8 cellular contexts compared by ENCODE assay signal in the genomic region with DNA sequence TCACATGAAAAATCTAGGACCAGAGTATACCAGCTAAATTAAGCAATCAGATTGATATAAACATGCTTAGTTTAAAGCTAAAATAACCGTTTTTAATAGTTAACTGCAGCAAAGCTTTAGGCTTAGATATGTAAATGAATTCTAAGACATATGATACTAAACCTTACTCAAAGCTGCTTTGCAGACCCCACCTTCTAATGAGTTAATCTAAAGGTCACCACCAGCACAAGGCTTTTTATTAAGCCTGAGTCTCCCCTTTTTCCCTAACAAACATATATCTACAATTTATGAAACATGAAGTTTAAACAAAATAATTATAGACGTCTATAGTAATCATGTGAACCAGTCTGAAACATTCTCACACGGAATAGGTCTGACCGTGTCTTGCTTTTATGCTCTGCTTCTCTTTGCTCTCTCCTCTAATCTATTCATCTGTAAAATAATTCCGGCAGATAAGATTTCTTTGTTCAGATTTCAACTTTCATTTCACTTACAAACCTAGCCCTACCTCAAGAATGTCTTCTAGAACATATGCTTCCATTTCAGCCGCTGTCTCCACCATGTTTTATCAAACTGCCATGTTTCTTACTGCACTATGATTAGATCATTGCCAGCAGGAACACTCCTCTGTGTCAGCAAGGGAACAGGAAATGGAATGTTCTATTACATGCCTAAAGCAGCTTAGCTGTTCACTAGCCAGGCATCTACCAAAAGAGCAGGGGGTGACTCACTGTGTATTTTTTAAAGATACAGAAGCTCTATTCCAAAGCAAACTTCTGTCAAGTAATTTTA. TPM values are rescaled to one million over a fixed set of nuclear protein-coding genes. Genes with fewer than 3 reads are reported as not detected.
DNase-seq lines count a peak whose midpoint lies in the region; ATAC-seq and TF ChIP-seq lines count a peak whose summit lies in the region.

No MANE protein-coding gene starts in this region.

- ATAC-seq in GM21723 (IDR thresholded peaks at IDR 0.05; ENCODE audit: unreplicated experiment) (peak; percentile 97), PC-3 (peak; percentile 100)

- H3K4me1 Mint-ChIP-seq in activated naive CD4-positive, alpha-beta T cell treated with anti-CD3 and anti-CD28 coated beads for 36 hours (ENCODE audit: low read depth): peaks cover 36% of the 10 kb centered on the region

- H3K9ac ChIP-seq in PC-3 (ENCODE audit: low read length) (peak overlapping the region; percentile 75), parathyroid adenoma (no peak overlapping the region)

- H3K27me3 ChIP-seq in PC-3 (ENCODE audit: low read length) (no peaks in the 10 kb centered on the region), parathyroid adenoma (ENCODE audit: control insufficient read depth, insufficient read depth, low read length) (no peaks in the 10 kb centered on the region)

- DNase-seq in GDM1 (lab: John Stamatoyannopoulos, UW) (peak; percentile 83), PC-3 (peak; percentile 95), globus pallidus (ENCODE audit: low spot score) (peak; percentile 90), cortex of kidney (lab: John Stamatoyannopoulos, UW) (no peak)
- peak; percentile 75 for DNase-seq in activated naive CD4-positive, alpha-beta T cell treated with anti-CD3 and anti-CD28 coated beads for 36 hours

- TSS peak; percentile 68 for BruUV-seq in PC-3 (replicated peaks; lab: Mats Ljungman, UMichigan)

- no peak; the same call in 1 of the 2 replicates for TF ChIP-seq EP300 in Ishikawa (IDR thresholded peaks at IDR 0.05; ENCODE audit: borderline replicate concordance)

- peaks cover 6% of the 10 kb centered on the region; the same call in 1 of the 2 replicates for H3K36me3 ChIP-seq in PC-3 (ENCODE audit: low read depth, low read length)
- H3K36me3 ChIP-seq in parathyroid adenoma (ENCODE audit: control insufficient read depth, insufficient read depth, low read length): no peaks in the 10 kb centered on the region

- intact Hi-C loops in PC-3 (cut with micrococcal nuclease): loop anchor here (1.0 kb wide), 1 partner anchor 35 kb away; no protein-coding TSS in a partner anchor
- intact Hi-C loops in activated naive CD4-positive, alpha-beta T cell treated with anti-CD3 and anti-CD28 coated beads for 36 hours (cut with micrococcal nuclease): loop anchor here (1.0 kb wide), 2 partner anchors 37 to 153 kb away; partner anchors contain the start of gene COX18

- POLR2A ChIA-PET in PC-3 (lab: Charles Lee; ENCODE audit: unreplicated experiment): interaction anchor here (0.6 to 0.7 kb wide), 3 partner anchors 35 to 1571 kb away, joined by 3 read pairs; no protein-coding TSS in a partner anchor

- H3K79me2 ChIP-seq in PC-3 (ENCODE audit: low read length) (peaks cover 80% of the 10 kb centered on the region), parathyroid adenoma (peaks cover 8% of the 10 kb centered on the region)

- H3K36me3 Mint-ChIP-seq in activated naive CD4-positive, alpha-beta T cell treated with anti-CD3 and anti-CD28 coated beads for 36 hours (ENCODE audit: low read depth): peaks cover 5% of the 10 kb centered on the region

- peak overlapping the region; percentile 50 for H3K27ac ChIP-seq in PC-3 (ENCODE audit: low read length)
- peak overlapping the region; percentile 85 for H3K27ac ChIP-seq in parathyroid adenoma

- no peaks in the 10 kb centered on the region for H3K27me3 Mint-ChIP-seq in activated naive CD4-positive, alpha-beta T cell treated with anti-CD3 and anti-CD28 coated beads for 36 hours (ENCODE audit: low read depth)

- no peaks in the 10 kb centered on the region for H3F3A ChIP-seq in PC-3 (ENCODE audit: low read length, unreplicated experiment)

- no peaks in the 10 kb centered on the region for H3K9me2 ChIP-seq in PC-3 (replicated peaks; ENCODE audit: low read length)

- no peaks in the 10 kb centered on the region for H3K9me3 ChIP-seq in PC-3 (ENCODE audit: low read length)
- no peaks in the 10 kb centered on the region for H3K9me3 ChIP-seq in parathyroid adenoma (ENCODE audit: control insufficient read depth, low read length)

- H3K9me3 Mint-ChIP-seq in activated naive CD4-positive, alpha-beta T cell treated with anti-CD3 and anti-CD28 coated beads for 36 hours: no peaks in the 10 kb centered on the region

- no peak overlapping the region for H3K4me3 Mint-ChIP-seq in activated naive CD4-positive, alpha-beta T cell treated with anti-CD3 and anti-CD28 coated beads for 36 hours

- TF ChIP-seq RAD21 in Ishikawa (IDR thresholded peaks at IDR 0.05; ENCODE audit: low read depth): no peak

- H3K4me1 ChIP-seq in PC-3 (ENCODE audit: insufficient read depth, low read length): peaks cover 19% of the 10 kb centered on the region
- H3K4me1 ChIP-seq in parathyroid adenoma: no peaks in the 10 kb centered on the region

- H2AFZ ChIP-seq in PC-3 (ENCODE audit: low read length) (peak overlapping the region; percentile 51), parathyroid adenoma (peak overlapping the region; percentile 69)

- H3K27ac Mint-ChIP-seq in activated naive CD4-positive, alpha-beta T cell treated with anti-CD3 and anti-CD28 coated beads for 36 hours: no peak overlapping the region

- TF ChIP-seq CTCF in PC-3 (conservative IDR thresholded peaks at IDR 0.05; ENCODE audit: low read depth, low read length): no peak
- no peak for TF ChIP-seq CTCF in parathyroid adenoma (IDR thresholded peaks at IDR 0.05)

- H3K4me2 ChIP-seq in PC-3 (ENCODE audit: low read length): peak overlapping the region; percentile 78
- peak overlapping the region; percentile 89 for H3K4me2 ChIP-seq in parathyroid adenoma (ENCODE audit: low read length)

- H3K4me3 ChIP-seq in PC-3 (ENCODE audit: low read length): peak overlapping the region; percentile 69
- peak overlapping the region; percentile 54 for H3K4me3 ChIP-seq in parathyroid adenoma (ENCODE audit: low read depth, low read length)

- 0 out of 2 replicates have a peak, but pooled peaks cover 14% of the 10 kb centered on the region for H4K20me1 ChIP-seq in PC-3 (ENCODE audit: low read length)

- CTCF ChIA-PET in PC-3 (lab: Charles Lee): interaction anchor here (0.6 kb wide), 1 partner anchor 661 kb away, joined by 3 read pairs; no protein-coding TSS in a partner anchor
- CTCF ChIA-PET in activated naive CD4-positive, alpha-beta T cell treated with anti-CD3 and anti-CD28 coated beads for 36 hours (lab: Charles Lee): interaction anchor here (0.5 to 2.4 kb wide), 2 partner anchors 34 to 233 kb away, joined by 3 to 10 read pairs; no protein-coding TSS in a partner anchor

TF ChIP-seq in Ishikawa, 13 proteins besides CTCF, POLR2A, EP300 and RAD21:
- TF ChIP-seq NFIC (IDR thresholded peaks at IDR 0.05): peak; percentile 56; the same call in 1 of the 2 replicates
- no peak for TF ChIP-seq USF1 (IDR thresholded peaks at IDR 0.05)
- peak; percentile 71 for TF ChIP-seq TAF1 (IDR thresholded peaks at IDR 0.05; ENCODE audit: low read depth)
- TF ChIP-seq EGR1 (IDR thresholded peaks at IDR 0.05): no peak
- TF ChIP-seq YY1 (IDR thresholded peaks at IDR 0.05; ENCODE audit: low read depth): peak; percentile 89
- TF ChIP-seq CREB1 (IDR thresholded peaks at IDR 0.05; ENCODE audit: low read depth): no peak
- TF ChIP-seq CEBPB (IDR thresholded peaks at IDR 0.05): peak; percentile 11; the same call in 1 of the 2 replicates
- peak; percentile 76 for TF ChIP-seq MAX (IDR thresholded peaks at IDR 0.05)

RNA-seq across cellular contexts. Expression of gene ANKRD17, which starts 35.9 kb away (rescaled TPM):
- total RNA-seq in PC-3 (2014; rRNA removed): 51.2 and 64.4 TPM in 2 replicates
- total RNA-seq in activated naive CD4-positive, alpha-beta T cell treated with anti-CD3 and anti-CD28 coated beads for 36 hours: 10 to 100 TPM; 42.3 to 44.2 TPM
